Comparison of ENCODE assay signal across 8 cellular contexts in the genomic region with DNA sequence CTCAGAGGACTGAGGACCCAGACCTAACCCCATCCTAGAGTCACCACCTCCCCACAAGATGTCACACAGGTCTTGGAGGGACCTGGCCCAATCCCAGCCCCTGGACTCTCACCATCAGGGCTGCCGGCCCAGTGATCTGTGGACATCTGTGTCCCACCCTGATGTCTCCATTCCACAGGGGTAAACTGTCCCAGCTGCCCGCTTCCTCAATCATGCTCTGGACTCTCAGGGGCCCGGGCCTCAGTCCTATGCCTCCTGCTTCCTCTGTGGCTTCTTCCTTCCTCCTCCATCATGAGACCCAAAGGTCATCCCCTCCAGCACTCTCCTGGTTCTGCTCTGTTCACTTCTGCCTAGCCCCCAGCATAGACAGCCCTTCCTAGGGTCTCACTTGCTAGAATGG. TPM values are rescaled to one million over a fixed set of nuclear protein-coding genes. Genes with fewer than 3 reads are reported as not detected.
DNase-seq lines count a peak whose midpoint lies in the region; ATAC-seq and TF ChIP-seq lines count a peak whose summit lies in the region.

No MANE protein-coding gene starts in this region.

- no peak for TF ChIP-seq EP300 in sigmoid colon (IDR thresholded peaks at IDR 0.05)

- TF ChIP-seq CTCF in GM12865 (IDR thresholded peaks at IDR 0.05; ENCODE audit: insufficient read depth, low read depth, low read length, missing control alignments) = no peak
- no peak for TF ChIP-seq CTCF in fibroblast of villous mesenchyme (IDR thresholded peaks at IDR 0.05; ENCODE audit: insufficient read depth, low read depth, low read length)
- no peak for TF ChIP-seq CTCF in sigmoid colon (IDR thresholded peaks at IDR 0.05)

- no peaks in the 10 kb centered on the region for H3K9me3 Mint-ChIP-seq in T-cell

- POLR2A ChIA-PET in T-cell (lab: Charles Lee) = no interaction called here

- no peaks in the 10 kb centered on the region for H3K9me3 ChIP-seq in sigmoid colon

- H3K4me3 Mint-ChIP-seq in T-cell = peak overlapping the region; percentile 89 to 95 (median 92)

- H3K4me3 ChIP-seq in GM12865 (ENCODE audit: low read depth, low read length) = peak overlapping the region; percentile 89
- H3K4me3 ChIP-seq in fibroblast of villous mesenchyme (ENCODE audit: low read depth, low read length) = peak overlapping the region; percentile 61
- peak overlapping the region in 3 of 4 donors; percentile 58 to 82 (median 66) for H3K4me3 ChIP-seq in sigmoid colon

- CTCF ChIA-PET in T-cell (lab: Charles Lee) = no interaction called here

- no peaks in the 10 kb centered on the region for H3K27me3 Mint-ChIP-seq in T-cell

- peak overlapping the region; percentile 29 to 94 for H3K27ac Mint-ChIP-seq in T-cell

- peak overlapping the region; percentile 42 to 89 (median 85) for H3K27ac ChIP-seq in sigmoid colon

- peaks cover 73 to 79% (median 76%) of the 10 kb centered on the region in 3 donors for H3K4me1 Mint-ChIP-seq in T-cell

- H3K36me3 ChIP-seq in sigmoid colon = peaks cover 0 to 12% (median 4%) of the 10 kb centered on the region in 4 donors

- 54% methylated on average over 3 of the region's 3 CpGs for WGBS in sigmoid colon, 2 donors

- H3K27me3 ChIP-seq in sigmoid colon = no peaks in the 10 kb centered on the region

- H3K4me1 ChIP-seq in sigmoid colon = peaks cover 0 to 73% (median 58%) of the 10 kb centered on the region in 4 donors

- no peak for TF ChIP-seq POLR2A in sigmoid colon (IDR thresholded peaks at IDR 0.05)

- H3K36me3 Mint-ChIP-seq in T-cell = peaks cover 8% of the 10 kb centered on the region

- DNase-seq in GM12865 (ENCODE audit: low read depth) (no peak), T-cell (no peak), fibroblast of villous mesenchyme (ENCODE audit: low read depth) (no peak), sigmoid colon (no peak), occipital lobe (lab: John Stamatoyannopoulos, UW) (no peak), NCI-H345 treated with DMSO at 0.1 percent for 48 hours (lab: John Stamatoyannopoulos, UW; ENCODE audit: unreplicated experiment) (no peak), putamen (ENCODE audit: low spot score) (no peak)

- ATAC-seq in T-cell (replicated peaks in 1 of 4) (no peak), GM21619 (IDR thresholded peaks at IDR 0.05; ENCODE audit: unreplicated experiment) (no peak)

- intact Hi-C loops in sigmoid colon (cut with DNase I) = loop anchor here (10.0 kb wide), 1 partner anchor 425 kb away; a partner anchor contains a TSS

RNA-seq across cellular contexts. Expression of a gene that starts 32.2 kb away (rescaled TPM):
- total RNA-seq in T-cell (100 to 1,000 TPM; 117 to 162 (median 148) TPM), fibroblast of villous mesenchyme (73.0 and 77.0 TPM in 2 replicates), sigmoid colon (100 to 1,000 TPM in 1 of 4 donors, 10 to 100 TPM in 3; 56.5 to 135 (median 70.0) TPM), occipital lobe (19.3 TPM)
- polyA plus RNA-seq in sigmoid colon = 10 to 100 TPM; 31.9 to 81.7 (median 34.2) TPM

RNA-seq across cellular contexts. Expression of a gene that starts 45.8 kb away (rescaled TPM):
- total RNA-seq in T-cell = 1 to 10 TPM; 1.1 to 6.1 (median 1.7) TPM
- under 0.01 TPM in 2 replicates for total RNA-seq in fibroblast of villous mesenchyme
- total RNA-seq in sigmoid colon = 10 to 100 TPM; 48.9 to 75.1 (median 62.1) TPM
- polyA plus RNA-seq in sigmoid colon = 10 to 100 TPM in 1 of 3 donors, 1 to 10 TPM in 2; 1.8 to 14.7 (median 4.8) TPM
- total RNA-seq in occipital lobe = 78.3 TPM

Comparison
In these comparisons a context has a peak if more than half of its experiments do, and no peak if none do; other contexts are left out.
1. RNA of a gene that starts 45.8 kb away (total RNA-seq): 78.3 TPM in occipital lobe (single experiment) and 48.9 to 75.1 TPM in sigmoid colon; 1.1 to 6.1 TPM in T-cell and under 0.01 TPM in fibroblast of villous mesenchyme; every median in the first group is over 4 times any median in the second.
2. Peak in every context shown above with its lines, with median percentiles within 50 percentile points of each other: H3K4me3 ChIP-seq.